ENCODE assay signal across 1 cellular context in genomic region chr18:57446322-57446721, GRCh38.
TF ChIP-seq lines count a peak whose summit lies in the region.

No MANE protein-coding gene starts in this region.

TF ChIP-seq in GM12878, 131 proteins besides CTCF, POLR2A, EP300 and RAD21 (continued from another document):
- TF ChIP-seq, protein P1, sequence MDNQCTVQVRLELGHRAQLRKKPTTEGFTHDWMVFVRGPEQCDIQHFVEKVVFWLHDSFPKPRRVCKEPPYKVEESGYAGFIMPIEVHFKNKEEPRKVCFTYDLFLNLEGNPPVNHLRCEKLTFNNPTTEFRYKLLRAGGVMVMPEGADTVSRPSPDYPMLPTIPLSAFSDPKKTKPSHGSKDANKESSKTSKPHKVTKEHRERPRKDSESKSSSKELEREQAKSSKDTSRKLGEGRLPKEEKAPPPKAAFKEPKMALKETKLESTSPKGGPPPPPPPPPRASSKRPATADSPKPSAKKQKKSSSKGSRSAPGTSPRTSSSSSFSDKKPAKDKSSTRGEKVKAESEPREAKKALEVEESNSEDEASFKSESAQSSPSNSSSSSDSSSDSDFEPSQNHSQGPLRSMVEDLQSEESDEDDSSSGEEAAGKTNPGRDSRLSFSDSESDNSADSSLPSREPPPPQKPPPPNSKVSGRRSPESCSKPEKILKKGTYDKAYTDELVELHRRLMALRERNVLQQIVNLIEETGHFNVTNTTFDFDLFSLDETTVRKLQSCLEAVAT (IDR thresholded peaks at IDR 0.05): no peak
- TF ChIP-seq CBX3 (IDR thresholded peaks at IDR 0.05; ENCODE audit: borderline replicate concordance, low read depth): no peak
